Comparison of ENCODE assay signal across 29 cellular contexts in genomic region chr5:82473262-82473661, GRCh38.
"Had no signal": no experiment of that assay in that cellular context is flagged by ENCODE, and none has a peak within 500 bp of the region (broad histone marks: within the 10 kb centered on the region; RNA-seq: fewer than 3 reads in every experiment).

No MANE protein-coding gene starts in this region.

- H3K36me3 ChIP-seq: stomach, suprapubic skin, thoracic aorta, thyroid gland, tibial artery, tibial nerve, transverse colon, upper lobe of left lung, upper lobe of right lung, uterus, vagina had no signal

- H3K4me1 ChIP-seq: stomach, suprapubic skin, testis, thyroid gland, tibial artery, tibial nerve, transverse colon, upper lobe of left lung, upper lobe of right lung, uterus, vagina had no signal

- H3K4me1 Mint-ChIP-seq: stimulated activated effector memory CD8-positive, alpha-beta T cell treated with anti-CD3 and anti-CD28 coated beads, Interleukin-12 subunit alpha, Interleukin-12 subunit beta, amount 100 ng/mL, for 72 hours; stimulated activated memory B cell treated with anti-CD40 and anti-IgM and Interleukin-4, amounts not matched to agents 10 μg/mL and 1 μg/mL and 100 μg/mL, for 72 hours; stimulated activated naive B cell treated with anti-CD40 and anti-IgM and Interleukin-4, amounts not matched to agents 10 μg/mL and 1 μg/mL and 100 μg/mL, for 72 hours; stimulated activated naive CD8-positive, alpha-beta T cell treated with anti-CD3 and anti-CD28 coated beads, Interleukin-15, amount 100 ng/mL, for 72 hours had no signal

- H3K27me3 ChIP-seq: stomach, suprapubic skin, testis, thyroid gland, tibial artery, tibial nerve, transverse colon, upper lobe of left lung, upper lobe of right lung, uterus, vagina had no signal

- H3K4me3 ChIP-seq: stomach, suprapubic skin, testis, thoracic aorta, thyroid gland, tibial artery, tibial nerve, transverse colon, upper lobe of left lung, upper lobe of right lung, uterus, vagina had no signal

- ATAC-seq: stimulated activated effector memory CD8-positive, alpha-beta T cell treated with anti-CD3 and anti-CD28 coated beads, Interleukin-12 subunit alpha, Interleukin-12 subunit beta, amount 100 ng/mL, for 72 hours; stimulated activated memory B cell treated with anti-CD40 and anti-IgM and Interleukin-4, amounts not matched to agents 10 μg/mL and 1 μg/mL and 100 μg/mL, for 72 hours; stimulated activated naive B cell treated with anti-CD40 and anti-IgM and Interleukin-4, amounts not matched to agents 10 μg/mL and 1 μg/mL and 100 μg/mL, for 72 hours; stimulated activated naive CD8-positive, alpha-beta T cell treated with anti-CD3 and anti-CD28 coated beads, Interleukin-15, amount 100 ng/mL, for 72 hours; stimulated activated naive CD8-positive, alpha-beta T cell treated with anti-CD3 and anti-CD28 coated beads, Interleukin-15, Interleukin-2, amounts not matched to agents 100 U/mL and 50 U/mL, for 24 hours; upper lobe of right lung had no signal

- H3K4me3 Mint-ChIP-seq: stimulated activated effector memory CD8-positive, alpha-beta T cell treated with anti-CD3 and anti-CD28 coated beads, Interleukin-12 subunit alpha, Interleukin-12 subunit beta, amount 100 ng/mL, for 72 hours; stimulated activated memory B cell treated with anti-CD40 and anti-IgM and Interleukin-4, amounts not matched to agents 10 μg/mL and 1 μg/mL and 100 μg/mL, for 72 hours; stimulated activated naive B cell treated with anti-CD40 and anti-IgM and Interleukin-4, amounts not matched to agents 10 μg/mL and 1 μg/mL and 100 μg/mL, for 72 hours; stimulated activated naive CD8-positive, alpha-beta T cell treated with anti-CD3 and anti-CD28 coated beads, Interleukin-15, amount 100 ng/mL, for 72 hours; stimulated activated naive CD8-positive, alpha-beta T cell treated with anti-CD3 and anti-CD28 coated beads, Interleukin-15, Interleukin-2, amounts not matched to agents 100 ng/mL and 50 ng/mL, for 24 hours; type B pancreatic cell had no signal

- H3K9me3 ChIP-seq: stomach, suprapubic skin, testis, thoracic aorta, thyroid gland, tibial artery, tibial nerve, transverse colon, upper lobe of left lung, upper lobe of right lung, uterus, vagina had no signal

- DNase-seq: stimulated activated CD4-positive, alpha-beta T cell treated with anti-CD3 and anti-CD28 coated beads, Interleukin-2, amount 100 ng/mL, for 48 hours; stimulated activated CD4-positive, alpha-beta T cell treated with anti-CD3 and anti-CD28 coated beads, Interleukin-4, amount 100 ng/mL, for 1 hour; stimulated activated CD4-positive, alpha-beta T cell treated with anti-CD3 and anti-CD28 coated beads, Interleukin-4, amount 100 ng/mL, for 24 hours; stimulated activated CD4-positive, alpha-beta T cell treated with anti-CD3 and anti-CD28 coated beads, Interleukin-4, amount 100 ng/mL, for 4 hours; stimulated activated CD8-positive, alpha-beta memory T cell treated with anti-CD3 and anti-CD28 coated beads, Interleukin-4, amount 100 ng/mL, for 48 hours; stimulated activated naive B cell treated with anti-CD40 and anti-IgM and Interleukin-4, amounts not matched to agents 10 μg/mL and 1 μg/mL and 100 μg/mL, for 72 hours; stimulated activated naive CD4-positive, alpha-beta T cell; stimulated activated naive CD4-positive, alpha-beta T cell treated with Interleukin-2 at 50 U/mL for 16 hours; stimulated activated naive CD8-positive, alpha-beta T cell treated with anti-CD3 and anti-CD28 coated beads, Interleukin-15, amount 100 ng/mL, for 72 hours; stimulated activated naive CD8-positive, alpha-beta T cell treated with anti-CD3 and anti-CD28 coated beads, Interleukin-15, Interleukin-2, amounts not matched to agents 100 U/mL and 50 U/mL, for 24 hours; stomach; substantia nigra; testis; thyroid gland; tibial artery; transverse colon; trophoblast cell; upper lobe of left lung; upper lobe of right lung; uterus had no signal

- H3K27ac ChIP-seq: stomach, suprapubic skin, testis, thoracic aorta, thyroid gland, tibial artery, tibial nerve, transverse colon, upper lobe of left lung, upper lobe of right lung, uterus, vagina had no signal

- H3K36me3 Mint-ChIP-seq: stimulated activated effector memory CD8-positive, alpha-beta T cell treated with anti-CD3 and anti-CD28 coated beads, Interleukin-12 subunit alpha, Interleukin-12 subunit beta, amount 100 ng/mL, for 72 hours; stimulated activated memory B cell treated with anti-CD40 and anti-IgM and Interleukin-4, amounts not matched to agents 10 μg/mL and 1 μg/mL and 100 μg/mL, for 72 hours; stimulated activated naive B cell treated with anti-CD40 and anti-IgM and Interleukin-4, amounts not matched to agents 10 μg/mL and 1 μg/mL and 100 μg/mL, for 72 hours; type B pancreatic cell had no signal

- H3K27me3 Mint-ChIP-seq: stimulated activated memory B cell treated with anti-CD40 and anti-IgM and Interleukin-4, amounts not matched to agents 10 μg/mL and 1 μg/mL and 100 μg/mL, for 72 hours; stimulated activated naive B cell treated with anti-CD40 and anti-IgM and Interleukin-4, amounts not matched to agents 10 μg/mL and 1 μg/mL and 100 μg/mL, for 72 hours; type B pancreatic cell had no signal

- FAIRE-seq: urothelium cell line had no signal

- H3K27ac Mint-ChIP-seq: stimulated activated effector memory CD8-positive, alpha-beta T cell treated with anti-CD3 and anti-CD28 coated beads, Interleukin-12 subunit alpha, Interleukin-12 subunit beta, amount 100 ng/mL, for 72 hours; stimulated activated memory B cell treated with anti-CD40 and anti-IgM and Interleukin-4, amounts not matched to agents 10 μg/mL and 1 μg/mL and 100 μg/mL, for 72 hours; stimulated activated naive B cell treated with anti-CD40 and anti-IgM and Interleukin-4, amounts not matched to agents 10 μg/mL and 1 μg/mL and 100 μg/mL, for 72 hours; stimulated activated naive CD8-positive, alpha-beta T cell treated with anti-CD3 and anti-CD28 coated beads, Interleukin-15, amount 100 ng/mL, for 72 hours; stimulated activated naive CD8-positive, alpha-beta T cell treated with anti-CD3 and anti-CD28 coated beads, Interleukin-15, Interleukin-2, amounts not matched to agents 100 ng/mL and 50 ng/mL, for 24 hours; type B pancreatic cell had no signal

- H3K9me3 Mint-ChIP-seq: stimulated activated effector memory CD8-positive, alpha-beta T cell treated with anti-CD3 and anti-CD28 coated beads, Interleukin-12 subunit alpha, Interleukin-12 subunit beta, amount 100 ng/mL, for 72 hours; stimulated activated memory B cell treated with anti-CD40 and anti-IgM and Interleukin-4, amounts not matched to agents 10 μg/mL and 1 μg/mL and 100 μg/mL, for 72 hours; stimulated activated naive B cell treated with anti-CD40 and anti-IgM and Interleukin-4, amounts not matched to agents 10 μg/mL and 1 μg/mL and 100 μg/mL, for 72 hours; stimulated activated naive CD8-positive, alpha-beta T cell treated with anti-CD3 and anti-CD28 coated beads, Interleukin-15, amount 100 ng/mL, for 72 hours; stimulated activated naive CD8-positive, alpha-beta T cell treated with anti-CD3 and anti-CD28 coated beads, Interleukin-15, Interleukin-2, amounts not matched to agents 100 ng/mL and 50 ng/mL, for 24 hours; type B pancreatic cell had no signal
